29 cellular contexts compared by ENCODE assay signal in the genomic region with DNA sequence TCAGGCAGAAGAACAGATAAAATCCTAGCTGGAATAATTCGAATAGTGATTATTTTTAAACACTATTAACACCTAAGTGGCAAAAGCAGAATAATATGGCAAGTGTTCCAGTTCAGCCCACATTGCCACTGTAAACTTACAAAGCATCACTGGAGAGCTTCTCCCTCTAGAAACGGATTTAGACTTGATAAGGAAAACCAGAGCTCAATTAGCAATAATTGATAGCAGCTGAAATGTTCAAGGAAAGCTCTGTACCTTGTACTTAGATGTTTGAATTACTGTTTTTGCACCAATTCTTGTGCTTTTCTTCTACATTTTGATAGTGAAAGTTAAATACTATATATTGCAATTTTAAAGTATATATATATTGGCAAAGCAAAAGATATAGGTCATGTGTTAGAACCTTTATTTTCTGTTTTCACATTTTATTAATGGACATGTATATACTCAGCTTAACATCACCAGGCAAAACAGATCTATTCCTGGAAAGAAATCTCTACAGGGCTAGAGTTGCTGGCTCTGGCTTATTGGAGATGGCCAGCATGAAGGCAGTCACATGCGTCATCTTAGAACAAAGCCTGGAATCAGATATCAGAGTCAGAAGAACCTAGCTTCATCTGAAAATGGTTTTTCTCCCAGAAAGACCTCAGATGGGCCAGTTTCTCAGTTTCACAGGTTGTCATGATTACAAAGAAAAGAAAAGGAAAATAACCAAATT.
"Had no signal": no experiment of that assay in that cellular context is flagged by ENCODE, and none has a peak within 500 bp of the region (broad histone marks: within the 10 kb centered on the region; RNA-seq: fewer than 3 reads in every experiment).

No MANE protein-coding gene starts in this region.

- H3K9ac ChIP-seq: neural progenitor cell had no signal

- H3K36me3 ChIP-seq: lower lobe of right lung, neural progenitor cell, neutrophil, ovary, right atrium auricular region, right lobe of liver, suprapubic skin, thoracic aorta, tibial artery, upper lobe of right lung had no signal

- ATAC-seq: left cardiac atrium; left lobe of liver; lower lobe of right lung; natural killer cell; right lobe of liver; stimulated activated effector memory CD8-positive, alpha-beta T cell treated with anti-CD3 and anti-CD28 coated beads, Interleukin-12 subunit alpha, Interleukin-12 subunit beta, amount 100 ng/mL, for 72 hours; upper lobe of right lung had no signal

- H2AFZ ChIP-seq: neural progenitor cell had no signal

- H3K4me3 ChIP-seq: lower lobe of right lung, neural progenitor cell, ovary, right atrium auricular region, right lobe of liver, suprapubic skin, thoracic aorta, tibial artery, upper lobe of right lung had no signal

- H3K4me2 ChIP-seq: neural progenitor cell had no signal

- H3K4me1 ChIP-seq: lower lobe of right lung, neural progenitor cell, right atrium auricular region, right lobe of liver, upper lobe of right lung had no signal

- H3K27ac ChIP-seq: lower lobe of right lung, neural progenitor cell, neutrophil, ovary, right atrium auricular region, right lobe of liver, suprapubic skin, thoracic aorta, tibial artery, upper lobe of right lung had no signal

- DNase-seq: hippocampal formation; kidney glomerular epithelial cell; left cardiac atrium; lower lobe of right lung; mammary epithelial cell; mesenchymal stem cell; naive B cell; natural killer cell; nephron progenitor cell; occipital lobe; ovary; right lobe of liver; stimulated activated CD4-positive, alpha-beta T cell treated with anti-CD3 and anti-CD28 coated beads, Interleukin-12 subunit alpha, Interleukin-12 subunit beta, amount 100 ng/mL, for 4 hours; stimulated activated CD4-positive, alpha-beta T cell treated with anti-CD3 and anti-CD28 coated beads, Interleukin-15, amount 100 ng/mL, for 24 hours; stimulated activated CD4-positive, alpha-beta T cell treated with anti-CD3 and anti-CD28 coated beads, Interleukin-2, amount 100 ng/mL, for 24 hours; stimulated activated CD4-positive, alpha-beta T cell treated with anti-CD3 and anti-CD28 coated beads, Interleukin-4, amount 100 ng/mL, for 1 hour; stimulated activated naive CD4-positive, alpha-beta T cell; tibial artery; trophoblast cell; upper lobe of right lung had no signal

- H3K9me3 ChIP-seq: lower lobe of right lung, neutrophil, ovary, right atrium auricular region, right lobe of liver, suprapubic skin, thoracic aorta, tibial artery, upper lobe of right lung had no signal

- H3K27me3 ChIP-seq: ovary, right atrium auricular region, right lobe of liver, tibial artery, upper lobe of right lung had no signal

- FAIRE-seq: keratinocyte, urothelium cell line had no signal
